ENCODE assay signal across 1 cellular context in the genomic region with DNA sequence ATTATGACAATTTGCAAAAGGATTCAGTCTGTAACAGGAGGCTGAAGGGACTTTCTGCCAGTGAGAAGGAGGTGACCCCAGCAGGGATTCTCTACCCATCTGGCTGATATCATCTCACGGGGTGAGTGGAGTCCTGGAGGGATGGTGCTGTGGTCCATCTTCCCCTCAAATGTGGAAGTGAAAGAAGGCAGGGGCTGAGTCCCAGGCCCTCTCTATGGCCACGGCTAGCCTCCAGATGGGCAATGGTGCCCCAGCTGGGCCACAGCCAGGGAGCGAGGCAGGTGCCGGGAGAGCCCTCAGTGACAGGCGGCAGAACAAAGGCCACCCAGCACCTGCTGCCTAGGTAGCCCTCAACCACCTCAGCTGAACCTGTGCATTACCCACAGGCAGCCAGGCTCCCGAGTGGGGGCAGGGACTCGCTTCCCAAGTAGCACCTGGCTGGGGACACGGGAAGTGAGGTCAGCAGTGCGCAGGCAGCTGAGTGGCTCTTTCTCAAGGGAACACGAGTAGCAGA.
TF ChIP-seq lines count a peak whose summit lies in the region.

No MANE protein-coding gene starts in this region.

TF ChIP-seq in GM12878, 131 proteins besides CTCF, POLR2A, EP300 and RAD21 (continued from another document):
- TF ChIP-seq, protein P1, sequence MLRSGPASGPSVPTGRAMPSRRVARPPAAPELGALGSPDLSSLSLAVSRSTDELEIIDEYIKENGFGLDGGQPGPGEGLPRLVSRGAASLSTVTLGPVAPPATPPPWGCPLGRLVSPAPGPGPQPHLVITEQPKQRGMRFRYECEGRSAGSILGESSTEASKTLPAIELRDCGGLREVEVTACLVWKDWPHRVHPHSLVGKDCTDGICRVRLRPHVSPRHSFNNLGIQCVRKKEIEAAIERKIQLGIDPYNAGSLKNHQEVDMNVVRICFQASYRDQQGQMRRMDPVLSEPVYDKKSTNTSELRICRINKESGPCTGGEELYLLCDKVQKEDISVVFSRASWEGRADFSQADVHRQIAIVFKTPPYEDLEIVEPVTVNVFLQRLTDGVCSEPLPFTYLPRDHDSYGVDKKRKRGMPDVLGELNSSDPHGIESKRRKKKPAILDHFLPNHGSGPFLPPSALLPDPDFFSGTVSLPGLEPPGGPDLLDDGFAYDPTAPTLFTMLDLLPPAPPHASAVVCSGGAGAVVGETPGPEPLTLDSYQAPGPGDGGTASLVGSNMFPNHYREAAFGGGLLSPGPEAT (IDR thresholded peaks at IDR 0.05; ENCODE audit: low read depth) = peak; percentile 42; the same call in 1 of the 2 replicates
- TF ChIP-seq DPF2 (IDR thresholded peaks at IDR 0.05) (peak; percentile 54; the same call in 1 of the 2 replicates), RBBP5 (conservative IDR thresholded peaks at IDR 0.05) (no peak), E2F8 (IDR thresholded peaks at IDR 0.05; ENCODE audit: low read depth, partially characterized antibody) (no peak), POLR2AphosphoS5 (IDR thresholded peaks at IDR 0.05; ENCODE audit: low read length) (no peak), NR2F1 (conservative IDR thresholded peaks at IDR 0.05) (peak; percentile 34; the same call in 1 of the 2 replicates), SPI1 (IDR thresholded peaks at IDR 0.05; ENCODE audit: borderline replicate concordance, insufficient read depth, low read depth, low read length) (peak; percentile 82), IKZF1 (conservative IDR thresholded peaks at IDR 0.05) (peak; percentile 70), SIX5 (IDR thresholded peaks at IDR 0.05; ENCODE audit: low read depth, low read length, severe bottlenecking) (no peak), NR2C2 (IDR thresholded peaks at IDR 0.05; ENCODE audit: borderline replicate concordance, control insufficient read depth, insufficient read length, low read depth) (no peak)
- TF ChIP-seq, protein P2, sequence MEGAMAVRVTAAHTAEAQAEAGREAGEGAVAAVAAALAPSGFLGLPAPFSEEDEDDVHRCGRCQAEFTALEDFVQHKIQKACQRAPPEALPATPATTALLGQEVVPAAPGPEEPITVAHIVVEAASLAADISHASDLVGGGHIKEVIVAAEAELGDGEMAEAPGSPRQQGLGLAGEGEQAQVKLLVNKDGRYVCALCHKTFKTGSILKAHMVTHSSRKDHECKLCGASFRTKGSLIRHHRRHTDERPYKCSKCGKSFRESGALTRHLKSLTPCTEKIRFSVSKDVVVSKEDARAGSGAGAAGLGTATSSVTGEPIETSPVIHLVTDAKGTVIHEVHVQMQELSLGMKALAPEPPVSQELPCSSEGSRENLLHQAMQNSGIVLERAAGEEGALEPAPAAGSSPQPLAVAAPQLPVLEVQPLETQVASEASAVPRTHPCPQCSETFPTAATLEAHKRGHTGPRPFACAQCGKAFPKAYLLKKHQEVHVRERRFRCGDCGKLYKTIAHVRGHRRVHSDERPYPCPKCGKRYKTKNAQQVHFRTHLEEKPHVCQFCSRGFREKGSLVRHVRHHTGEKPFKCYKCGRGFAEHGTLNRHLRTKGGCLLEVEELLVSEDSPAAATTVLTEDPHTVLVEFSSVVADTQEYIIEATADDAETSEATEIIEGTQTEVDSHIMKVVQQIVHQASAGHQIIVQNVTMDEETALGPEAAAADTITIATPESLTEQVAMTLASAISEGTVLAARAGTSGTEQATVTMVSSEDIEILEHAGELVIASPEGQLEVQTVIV (IDR thresholded peaks at IDR 0.05; ENCODE audit: borderline replicate concordance, partially characterized antibody) = no peak
